ENCODE assay signal across 2 cellular contexts in genomic region chr17:77424585-77425344, GRCh38.
TF ChIP-seq lines count a peak whose summit lies in the region.

No MANE protein-coding gene starts in this region.

TF ChIP-seq in IMR-90, 13 proteins besides CTCF, POLR2A, EP300 and RAD21 (continued from another document):
- TF ChIP-seq ELK1 (IDR thresholded peaks at IDR 0.05; ENCODE audit: borderline replicate concordance, low read depth, low read length) = no peak
- TF ChIP-seq MXI1 (IDR thresholded peaks at IDR 0.05; ENCODE audit: borderline replicate concordance, low read depth, low read length) = peak; percentile 27; the same call in 1 of the 2 replicates
- peak; percentile 78; the same call in 1 of the 2 replicates for TF ChIP-seq MAZ (IDR thresholded peaks at IDR 0.05; ENCODE audit: borderline replicate concordance, low read depth, low read length)
- TF ChIP-seq FOS (IDR thresholded peaks at IDR 0.05; ENCODE audit: low read depth, low read length) = no peak

TF ChIP-seq in HepG2, 621 proteins besides CTCF, POLR2A, EP300 and RAD21 (continued from another document):
- TF ChIP-seq NFKB2 (CRISPR knock-in tag; IDR thresholded peaks at IDR 0.05; ENCODE audit: borderline replicate concordance) = no peak
- TF ChIP-seq SMC3 (IDR thresholded peaks at IDR 0.05; ENCODE audit: low read length) = no peak
- TF ChIP-seq ZBTB33 (CRISPR knock-in tag; IDR thresholded peaks at IDR 0.05) = peak; percentile 55; the same call in 1 of the 2 replicates
- 0 out of 2 replicates have a peak, but pooled peaks have one; percentile 29 for TF ChIP-seq PATZ1 (CRISPR knock-in tag; IDR thresholded peaks at IDR 0.05)
- no peak for TF ChIP-seq RERE (CRISPR knock-in tag; IDR thresholded peaks at IDR 0.05; ENCODE audit: low read depth)
- no peak for TF ChIP-seq ZC3H4 (CRISPR knock-in tag; IDR thresholded peaks at IDR 0.05; ENCODE audit: borderline replicate concordance)
- TF ChIP-seq SNAPC4 (CRISPR knock-in tag; IDR thresholded peaks at IDR 0.05) = no peak
- no peak for TF ChIP-seq BRD4 (CRISPR knock-in tag; IDR thresholded peaks at IDR 0.05)
- TF ChIP-seq ZNF431 (CRISPR knock-in tag; IDR thresholded peaks at IDR 0.05; ENCODE audit: borderline replicate concordance, low read depth) = no peak
- TF ChIP-seq ATF6 (CRISPR knock-in tag; conservative IDR thresholded peaks at IDR 0.05) = no peak
- TF ChIP-seq THAP9 (CRISPR knock-in tag; IDR thresholded peaks at IDR 0.05; ENCODE audit: borderline replicate concordance) = no peak
- peak; percentile 94 for TF ChIP-seq ZNF629 (CRISPR knock-in tag; conservative IDR thresholded peaks at IDR 0.05)
- TF ChIP-seq ZNF605 (CRISPR knock-in tag; IDR thresholded peaks at IDR 0.05) = no peak
- TF ChIP-seq YY1 (IDR thresholded peaks at IDR 0.05; ENCODE audit: insufficient read depth, insufficient replicate concordance, low read depth, low read length) = no peak
- TF ChIP-seq ZNF556 (CRISPR knock-in tag; IDR thresholded peaks at IDR 0.05; ENCODE audit: borderline replicate concordance) = no peak
